26 cellular contexts compared by ENCODE assay signal in the genomic region with DNA sequence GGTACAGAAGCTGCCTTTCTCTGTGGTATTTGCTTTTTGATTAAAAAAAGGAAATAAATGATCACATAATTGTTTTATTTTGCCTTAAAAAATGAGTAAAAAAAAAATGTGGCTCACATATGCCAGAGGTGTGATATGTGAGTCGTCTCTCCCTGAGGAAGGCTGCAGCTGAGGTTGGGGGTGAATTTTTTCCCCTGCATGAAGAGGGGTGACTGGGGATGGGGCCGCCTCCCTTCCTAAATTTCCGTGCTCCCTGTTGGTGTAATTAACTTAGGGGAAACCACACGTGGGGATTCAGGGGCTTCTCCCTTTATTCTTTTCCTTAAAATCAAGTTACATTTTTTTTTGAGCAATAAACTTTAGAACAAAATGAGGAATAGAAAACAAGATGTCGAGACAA.
"Had no signal": no experiment of that assay in that cellular context is flagged by ENCODE, and none has a peak within 500 bp of the region (broad histone marks: within the 10 kb centered on the region; RNA-seq: fewer than 3 reads in every experiment).

No MANE protein-coding gene starts in this region.

- H3K4me1 ChIP-seq: colonic mucosa, gastrocnemius medialis had no signal

- H3K27me3 Mint-ChIP-seq: dendritic cell treated with granulocyte-macrophage colony-stimulating factor and Interleukin-4, amounts not matched to agents 40 ng/mL and 50 ng/mL, for 4 days; effector memory CD8-positive, alpha-beta T cell had no signal

- H3K4me3 ChIP-seq: colonic mucosa, coronary artery, dorsolateral prefrontal cortex, esophagus squamous epithelium, gastrocnemius medialis, gastroesophageal sphincter, heart left ventricle, heart right ventricle had no signal

- H3K27ac Mint-ChIP-seq: dendritic cell treated with granulocyte-macrophage colony-stimulating factor and Interleukin-4, amounts not matched to agents 40 ng/mL and 50 ng/mL, for 4 days; effector memory CD8-positive, alpha-beta T cell; endodermal cell had no signal

- DNase-seq: colonic mucosa; cortex of kidney; dermis blood vessel endothelial cell; dorsolateral prefrontal cortex; effector CD4-positive, alpha-beta T cell; effector CD8-positive, alpha-beta T cell; effector memory CD4-positive, alpha-beta T cell; effector memory CD8-positive, alpha-beta T cell; endodermal cell; erythroblast; esophagus squamous epithelium; foreskin fibroblast; foreskin melanocyte; gastrocnemius medialis; glutamatergic neuron; head of caudate nucleus; heart left ventricle; heart right ventricle had no signal

- H3K27ac ChIP-seq: colonic mucosa, coronary artery, dorsolateral prefrontal cortex, esophagus squamous epithelium, foreskin keratinocyte, gastrocnemius medialis, gastroesophageal sphincter, heart left ventricle, heart right ventricle had no signal

- H3K36me3 ChIP-seq: colonic mucosa, gastrocnemius medialis, heart left ventricle had no signal

- H3K9me3 ChIP-seq: colonic mucosa, gastrocnemius medialis, gastroesophageal sphincter had no signal

- ATAC-seq: effector memory CD8-positive, alpha-beta T cell; gastrocnemius medialis; gastroesophageal sphincter; heart left ventricle; heart right ventricle had no signal

- FAIRE-seq: colon, endometrium, endothelial cell of umbilical vein, frontal cortex had no signal

- H3K27me3 ChIP-seq: colonic mucosa, dorsolateral prefrontal cortex, esophagus squamous epithelium, foreskin keratinocyte, gastrocnemius medialis, gastroesophageal sphincter, heart left ventricle, heart right ventricle had no signal

- H3K4me1 Mint-ChIP-seq: endodermal cell had no signal

- H3K4me3 Mint-ChIP-seq: dendritic cell treated with granulocyte-macrophage colony-stimulating factor and Interleukin-4, amounts not matched to agents 40 ng/mL and 50 ng/mL, for 4 days; effector memory CD8-positive, alpha-beta T cell; endodermal cell had no signal
